ENCODE assay signal across 11 cellular contexts in genomic region chr3:21142949-21143348, GRCh38.
DNase-seq lines count a peak whose midpoint lies in the region; ATAC-seq and TF ChIP-seq lines count a peak whose summit lies in the region.
"Had no signal": no experiment of that assay in that cellular context is flagged by ENCODE, and none has a peak within 500 bp of the region (broad histone marks: within the 10 kb centered on the region; RNA-seq: fewer than 3 reads in every experiment).

No MANE protein-coding gene starts in this region.

- intact Hi-C loops in Right ventricle myocardium superior (cut with DNase I) (no loop called here), left ventricle myocardium inferior (cut with micrococcal nuclease) (no loop called here)

- no peak overlapping the region for H3K27ac ChIP-seq in left ventricle myocardium inferior (replicated peaks)
- H3K27ac ChIP-seq: BLaER1 treated with 17β-estradiol and CSF1 and Interleukin-3, amounts not matched to agents 10 nM and 100 nM had no signal

- no peaks in the 10 kb centered on the region for H3K27me3 ChIP-seq in left ventricle myocardium inferior (ENCODE audit: low read depth)
- H3K27me3 ChIP-seq: BLaER1 treated with 17β-estradiol and CSF1 and Interleukin-3, amounts not matched to agents 10 nM and 100 nM had no signal

- H3K9me3 Mint-ChIP-seq in endothelial cell (ENCODE audit: unreplicated experiment): no peaks in the 10 kb centered on the region

- no peaks in the 10 kb centered on the region for H3K27me3 Mint-ChIP-seq in endothelial cell (ENCODE audit: unreplicated experiment)

- H3K4me1 ChIP-seq in left ventricle myocardium inferior: no peaks in the 10 kb centered on the region
- H3K4me1 ChIP-seq: BLaER1 treated with 17β-estradiol and CSF1 and Interleukin-3, amounts not matched to agents 10 nM and 100 nM had no signal

- ATAC-seq in Right ventricle myocardium superior (ENCODE audit: poor library complexity): no peak
- ATAC-seq: GM12878 had no signal

- no peaks in the 10 kb centered on the region for H3K4me1 Mint-ChIP-seq in endothelial cell (ENCODE audit: unreplicated experiment)
- H3K4me1 Mint-ChIP-seq: CD4-positive, CD25-positive, alpha-beta regulatory T cell had no signal

- H3K27ac Mint-ChIP-seq in endothelial cell (ENCODE audit: unreplicated experiment): no peak overlapping the region
- H3K27ac Mint-ChIP-seq: CD4-positive, CD25-positive, alpha-beta regulatory T cell had no signal

- TF ChIP-seq CTCF in left ventricle myocardium inferior (IDR thresholded peaks at IDR 0.05; ENCODE audit: borderline replicate concordance) (no peak), endothelial cell (IDR thresholded peaks at IDR 0.05; ENCODE audit: unreplicated experiment) (no peak)

- peak; percentile 0 for DNase-seq in NCI-H82 (lab: John Stamatoyannopoulos, UW)
- DNase-seq in NCI-H82 treated with DMSO at 0.1 percent for 48 hours (lab: John Stamatoyannopoulos, UW; ENCODE audit: unreplicated experiment): no peak
- peak; percentile 9 for DNase-seq in Right ventricle myocardium superior
- no peak for DNase-seq in left ventricle myocardium inferior
- peak; percentile 45 for DNase-seq in left kidney (ENCODE audit: low read depth, low spot score)
- DNase-seq in endothelial cell (ENCODE audit: low spot score): no peak
- DNase-seq in activated naive CD4-positive, alpha-beta T cell treated with anti-CD3 and anti-CD28 coated beads, Interleukin-2, amount 50 U/mL, for 16 hours: no peak
- DNase-seq: CD4-positive, CD25-positive, alpha-beta regulatory T cell; HCEC 1CT had no signal

- no peaks in the 10 kb centered on the region for H3K36me3 Mint-ChIP-seq in endothelial cell (ENCODE audit: low read depth, unreplicated experiment)
- H3K36me3 Mint-ChIP-seq: CD4-positive, CD25-positive, alpha-beta regulatory T cell had no signal

- H3K9me3 ChIP-seq in left ventricle myocardium inferior (replicated peaks): peaks cover 28% of the 10 kb centered on the region

- H3K36me3 ChIP-seq in left ventricle myocardium inferior: no peaks in the 10 kb centered on the region
- H3K36me3 ChIP-seq: BLaER1 treated with 17β-estradiol and CSF1 and Interleukin-3, amounts not matched to agents 10 nM and 100 nM had no signal

- no peak overlapping the region for H3K4me3 Mint-ChIP-seq in endothelial cell (ENCODE audit: unreplicated experiment)
- H3K4me3 Mint-ChIP-seq: CD4-positive, CD25-positive, alpha-beta regulatory T cell had no signal

- no peak overlapping the region for H3K4me3 ChIP-seq in left ventricle myocardium inferior
- H3K4me3 ChIP-seq: BLaER1 treated with 17β-estradiol and CSF1 and Interleukin-3, amounts not matched to agents 10 nM and 100 nM; GM12878 had no signal

Comparison
In these comparisons a context has a peak if more than half of its experiments do, and no peak if none do; other contexts are left out.
1. DNase-seq: peak in NCI-H82 (single experiment), Right ventricle myocardium superior (single experiment) and left kidney (single experiment); none in NCI-H82 treated with DMSO at 0.1 percent for 48 hours (single experiment), left ventricle myocardium inferior (single experiment), endothelial cell (single experiment) and activated naive CD4-positive, alpha-beta T cell treated with anti-CD3 and anti-CD28 coated beads, Interleukin-2, amount 50 U/mL, for 16 hours (single experiment).